ENCODE assay signal across 9 cellular contexts in the genomic region with DNA sequence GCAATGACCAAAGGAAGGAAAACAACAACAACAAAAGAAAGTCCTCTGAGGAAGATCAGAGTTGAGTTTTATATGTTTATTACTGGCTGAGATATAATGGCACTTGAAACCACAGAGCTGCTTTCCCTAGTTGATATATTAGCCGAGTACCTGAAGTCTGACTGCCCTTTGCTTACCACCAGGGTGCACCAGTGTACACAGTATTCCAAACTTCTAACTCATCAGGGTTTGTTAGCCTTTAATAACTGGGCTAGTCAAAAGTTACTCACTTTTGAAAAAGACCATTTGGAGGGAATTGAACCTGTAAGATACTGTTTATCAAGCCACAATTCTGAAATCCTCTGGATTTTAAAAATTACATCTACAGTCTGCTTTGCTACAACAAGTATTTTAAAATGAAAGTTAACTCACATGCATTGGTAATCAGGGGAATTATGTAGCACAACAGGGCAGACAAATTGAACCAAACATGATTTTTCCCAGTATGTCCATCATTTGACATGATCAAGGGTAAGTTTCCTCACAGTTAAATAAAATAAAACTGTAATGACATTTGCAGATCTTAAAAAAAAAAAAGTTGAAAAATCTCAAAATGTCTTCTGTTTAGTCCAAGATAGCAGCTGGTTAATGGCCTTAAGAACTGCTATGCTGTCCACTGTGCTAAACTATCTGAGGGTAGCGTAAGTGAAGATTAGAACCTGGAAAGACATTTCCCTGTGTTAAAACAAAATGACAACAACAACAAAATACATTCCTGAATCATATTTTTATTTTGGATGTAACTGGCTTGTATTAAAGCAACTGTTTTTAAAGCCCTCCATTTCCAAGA. TPM values are rescaled to one million over a fixed set of nuclear protein-coding genes. Genes with fewer than 3 reads are reported as not detected.
DNase-seq lines count a peak whose midpoint lies in the region; ATAC-seq and TF ChIP-seq lines count a peak whose summit lies in the region.
"Had no signal": no experiment of that assay in that cellular context is flagged by ENCODE, and none has a peak within 500 bp of the region (broad histone marks: within the 10 kb centered on the region; RNA-seq: fewer than 3 reads in every experiment).

No MANE protein-coding gene starts in this region.

- H3K9ac ChIP-seq in SK-N-MC (ENCODE audit: insufficient read length) = no peak overlapping the region

- H3K36me3 ChIP-seq in SK-N-MC (ENCODE audit: insufficient read depth, low read length) = no peaks in the 10 kb centered on the region

- ATAC-seq in GM21423 (IDR thresholded peaks at IDR 0.05; ENCODE audit: unreplicated experiment) = peak; percentile 76

- no peak overlapping the region for H3K4me3 Mint-ChIP-seq in osteocyte (ENCODE audit: unreplicated experiment)

- H3K27ac Mint-ChIP-seq in osteocyte (ENCODE audit: unreplicated experiment) = no peak overlapping the region

- H3K4me3 ChIP-seq in SK-N-MC (no peak overlapping the region), fibroblast of villous mesenchyme (ENCODE audit: low read depth, low read length) (no peak overlapping the region)

- H3K27me3 Mint-ChIP-seq in osteocyte (ENCODE audit: unreplicated experiment) = no peaks in the 10 kb centered on the region

- no peaks in the 10 kb centered on the region for H3K9me3 Mint-ChIP-seq in osteocyte (ENCODE audit: unreplicated experiment)

- no peaks in the 10 kb centered on the region for H3K36me3 Mint-ChIP-seq in osteocyte (ENCODE audit: unreplicated experiment)

- DNase-seq in GM03348 (ENCODE audit: low spot score) (peak; percentile 61), HuH-7.5 (ENCODE audit: low spot score) (peak; percentile 27), SK-N-MC (ENCODE audit: low read depth, low spot score) (peak; percentile 30), fibroblast of villous mesenchyme (ENCODE audit: low read depth) (peak; percentile 59), osteocyte (ENCODE audit: extremely low spot score, unreplicated experiment) (no peak), COLO668 (lab: John Stamatoyannopoulos, UW; ENCODE audit: unreplicated experiment) (no peak)
- no peak for DNase-seq in stimulated activated CD4-positive, alpha-beta T cell treated with anti-CD3 and anti-CD28 coated beads, Interleukin-2, amount 100 ng/mL, for 48 hours

- H3K4me1 Mint-ChIP-seq in osteocyte (ENCODE audit: unreplicated experiment) = no peaks in the 10 kb centered on the region

- no peaks in the 10 kb centered on the region for H3K9me3 ChIP-seq in SK-N-MC (ENCODE audit: low read depth, low read length)

- peak overlapping the region; percentile 4; the same call in 1 of the 2 replicates for H3K27ac ChIP-seq in SK-N-MC

- TF ChIP-seq CTCF in fibroblast of villous mesenchyme (IDR thresholded peaks at IDR 0.05; ENCODE audit: insufficient read depth, low read depth, low read length) = peak; percentile 77
- peak; percentile 64 for TF ChIP-seq CTCF in osteocyte (IDR thresholded peaks at IDR 0.05)

RNA-seq across cellular contexts. Expression of gene C6, which starts 57.3 kb away (rescaled TPM):
- total RNA-seq in fibroblast of villous mesenchyme = not detected in 2 replicates
- total RNA-seq in osteocyte = not detected in 2 replicates
- total RNA-seq: activated CD8-positive, alpha-beta memory T cell treated with anti-CD3 and anti-CD28 coated beads for 36 hours had no signal

Comparison
In these comparisons a context has a peak if more than half of its experiments do, and no peak if none do; other contexts are left out.
1. DNase-seq: peak in GM03348 (single experiment), HuH-7.5 (single experiment), SK-N-MC (single experiment) and fibroblast of villous mesenchyme (single experiment); none in osteocyte (single experiment), COLO668 (single experiment) and stimulated activated CD4-positive, alpha-beta T cell treated with anti-CD3 and anti-CD28 coated beads, Interleukin-2, amount 100 ng/mL, for 48 hours (0 of 2).